ENCODE assay signal across 8 cellular contexts in the genomic region with DNA sequence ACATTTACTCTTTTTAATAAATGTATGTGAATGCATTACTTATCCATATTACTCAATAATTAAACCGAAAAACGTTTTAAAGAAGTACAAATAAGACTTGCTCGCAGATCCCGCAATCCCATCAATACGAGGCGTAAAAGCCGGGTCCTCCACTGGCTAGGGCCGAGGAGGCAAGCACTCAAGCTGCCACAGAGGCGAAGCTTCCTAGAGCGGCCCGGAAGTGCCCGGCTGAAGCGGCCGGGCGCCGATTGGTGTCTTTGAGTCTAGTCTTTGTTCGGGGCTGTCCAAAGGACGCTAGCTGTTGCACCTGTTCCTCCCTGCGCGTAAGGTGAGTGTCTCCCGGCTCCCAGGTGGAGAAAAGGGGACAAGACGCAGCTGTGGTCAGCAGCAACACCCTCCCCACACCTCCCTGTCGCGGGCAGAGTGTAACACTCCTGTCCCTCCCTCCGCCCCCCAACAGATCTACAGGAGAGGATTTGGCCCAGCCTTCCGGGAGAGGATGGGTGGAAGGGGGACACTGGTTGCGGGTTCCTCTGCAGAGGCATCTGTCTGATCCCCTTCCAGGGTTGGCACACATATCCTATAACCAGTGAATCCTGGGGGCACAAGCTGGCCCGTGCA. TPM values are rescaled to one million over a fixed set of nuclear protein-coding genes. Genes with fewer than 3 reads are reported as not detected.
DNase-seq lines count a peak whose midpoint lies in the region; ATAC-seq, FAIRE-seq and TF ChIP-seq lines count a peak whose summit lies in the region.

TSS of gene ZSCAN16 (plus strand) at position 260 of the 621 bp plus-strand sequence. CDS start 835 bp downstream, outside the sequence.

- H3K27me3 Mint-ChIP-seq in progenitor cell of endocrine pancreas = no peaks in the 10 kb centered on the region

- H3K36me3 Mint-ChIP-seq in progenitor cell of endocrine pancreas (ENCODE audit: insufficient read depth) = peaks cover 22% of the 10 kb centered on the region

- no peaks in the 10 kb centered on the region for H3K27me3 ChIP-seq in ascending aorta
- H3K27me3 ChIP-seq in uterus = no peaks in the 10 kb centered on the region

- H3K4me3 ChIP-seq in ascending aorta (peak within 1 kb of the TSS; percentile 72 to 84), uterus (peak within 1 kb of the TSS; percentile 58 to 61)

- H3K9me3 Mint-ChIP-seq in progenitor cell of endocrine pancreas (ENCODE audit: low read depth) = no peaks in the 10 kb centered on the region

- H3K27ac ChIP-seq in ascending aorta (peak within 1 kb of the TSS; percentile 77 to 78), uterus (peak within 1 kb of the TSS; percentile 60 to 73)

- H3K36me3 ChIP-seq in ascending aorta (peaks cover 11 to 18% of the 10 kb centered on the region in 2 donors), uterus (no peaks in the 10 kb centered on the region)

- DNase-seq in GM12892 (ENCODE audit: insufficient read length) = peak; percentile 49
- peak; percentile 80 for DNase-seq in NCI-H1436 (lab: John Stamatoyannopoulos, UW)
- peak; percentile 40 to 81 (median 60) for DNase-seq in T-helper 1 cell
- DNase-seq in ascending aorta (ENCODE audit: low spot score in 2 of 2) = peak in 1 of 2 donors; percentile 89
- peak; percentile 90 for DNase-seq in left ventricle myocardium superior
- DNase-seq in progenitor cell of endocrine pancreas (ENCODE audit: low spot score, unreplicated experiment) = peak; percentile 55
- DNase-seq in uterus = peak; percentile 70 to 81

- ATAC-seq in HG02759 (IDR thresholded peaks at IDR 0.05; ENCODE audit: unreplicated experiment) (peak; percentile 99), left ventricle myocardium superior (peak; percentile 100)

- intact Hi-C loops in ascending aorta (cut with DNase I) (loop anchor here (5.0 kb wide), 1 partner anchor 233 kb away; no protein-coding TSS in a partner anchor), left ventricle myocardium superior (cut with micrococcal nuclease) (no loop called here), uterus (cut with DNase I; ENCODE audit: low total_unique reads) (no loop called here)

- TF ChIP-seq POLR2A in GM12892 (IDR thresholded peaks at IDR 0.05; ENCODE audit: low read depth, low read length) (peak; percentile 78; the same call in 1 of the 2 replicates), uterus (IDR thresholded peaks at IDR 0.05) (no peak)

- peak; percentile 87 for FAIRE-seq in GM12892 (lab: Jason Lieb, UNC)

- H3K9me3 ChIP-seq in ascending aorta (no peaks in the 10 kb centered on the region), uterus (no peaks in the 10 kb centered on the region)

- peak within 1 kb of the TSS; percentile 97 for H3K4me3 Mint-ChIP-seq in progenitor cell of endocrine pancreas (ENCODE audit: low read depth)

- H3K4me1 Mint-ChIP-seq in progenitor cell of endocrine pancreas (ENCODE audit: low read depth) = peaks cover 14% of the 10 kb centered on the region

- H3K4me1 ChIP-seq in ascending aorta (peaks cover 3 to 9% of the 10 kb centered on the region in 2 donors), uterus (peaks cover 0 to 5% of the 10 kb centered on the region in 2 donors)

- peak within 1 kb of the TSS; percentile 97 for H3K27ac Mint-ChIP-seq in progenitor cell of endocrine pancreas

- TF ChIP-seq CTCF in ascending aorta (IDR thresholded peaks at IDR 0.05) (no peak), progenitor cell of endocrine pancreas (IDR thresholded peaks at IDR 0.05; ENCODE audit: unreplicated experiment) (no peak), uterus (IDR thresholded peaks at IDR 0.05) (peak in 1 of 4 experiments; percentile 7)

RNA-seq across cellular contexts. Expression of gene ZSCAN16, which starts in this region (rescaled TPM):
- 3.2 TPM for polyA plus RNA-seq in GM12892 (2012; ENCODE audit: missing spikeins)
- total RNA-seq in ascending aorta = not detected
- total RNA-seq in left ventricle myocardium superior = 2.2 TPM
- 19.6 and 20.2 TPM in 2 replicates for total RNA-seq in progenitor cell of endocrine pancreas
- total RNA-seq in uterus = 1 to 10 TPM in 3 of 4 donors, not detected in 1; 1.8 to 7.9 (median 5.3) TPM
